In the genomic region with DNA sequence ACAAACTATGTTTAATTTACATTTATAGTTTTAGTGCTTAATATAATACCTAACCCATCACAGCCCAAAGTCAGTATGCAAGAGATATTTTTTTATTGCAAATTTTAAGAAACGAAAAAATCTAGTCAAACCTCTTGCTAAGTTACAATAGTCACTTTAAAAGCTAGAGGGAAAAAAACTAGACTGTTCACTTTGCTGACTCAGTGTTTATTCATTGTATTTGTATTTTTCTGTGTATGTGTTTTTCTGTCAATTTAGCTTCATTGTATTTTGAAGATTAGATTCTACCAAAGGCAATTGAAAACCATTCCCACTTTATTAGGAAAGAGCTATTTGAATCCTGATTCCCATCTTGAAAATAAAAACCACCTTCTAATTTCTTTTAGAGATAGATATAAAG, we compare ENCODE assay signal across 1 cellular context.
TF ChIP-seq lines count a peak whose summit lies in the region.

No MANE protein-coding gene starts in this region.

TF ChIP-seq in K562, 482 proteins besides CTCF, POLR2A, EP300 and RAD21 (continued from another document):
- TF ChIP-seq, protein P1, sequence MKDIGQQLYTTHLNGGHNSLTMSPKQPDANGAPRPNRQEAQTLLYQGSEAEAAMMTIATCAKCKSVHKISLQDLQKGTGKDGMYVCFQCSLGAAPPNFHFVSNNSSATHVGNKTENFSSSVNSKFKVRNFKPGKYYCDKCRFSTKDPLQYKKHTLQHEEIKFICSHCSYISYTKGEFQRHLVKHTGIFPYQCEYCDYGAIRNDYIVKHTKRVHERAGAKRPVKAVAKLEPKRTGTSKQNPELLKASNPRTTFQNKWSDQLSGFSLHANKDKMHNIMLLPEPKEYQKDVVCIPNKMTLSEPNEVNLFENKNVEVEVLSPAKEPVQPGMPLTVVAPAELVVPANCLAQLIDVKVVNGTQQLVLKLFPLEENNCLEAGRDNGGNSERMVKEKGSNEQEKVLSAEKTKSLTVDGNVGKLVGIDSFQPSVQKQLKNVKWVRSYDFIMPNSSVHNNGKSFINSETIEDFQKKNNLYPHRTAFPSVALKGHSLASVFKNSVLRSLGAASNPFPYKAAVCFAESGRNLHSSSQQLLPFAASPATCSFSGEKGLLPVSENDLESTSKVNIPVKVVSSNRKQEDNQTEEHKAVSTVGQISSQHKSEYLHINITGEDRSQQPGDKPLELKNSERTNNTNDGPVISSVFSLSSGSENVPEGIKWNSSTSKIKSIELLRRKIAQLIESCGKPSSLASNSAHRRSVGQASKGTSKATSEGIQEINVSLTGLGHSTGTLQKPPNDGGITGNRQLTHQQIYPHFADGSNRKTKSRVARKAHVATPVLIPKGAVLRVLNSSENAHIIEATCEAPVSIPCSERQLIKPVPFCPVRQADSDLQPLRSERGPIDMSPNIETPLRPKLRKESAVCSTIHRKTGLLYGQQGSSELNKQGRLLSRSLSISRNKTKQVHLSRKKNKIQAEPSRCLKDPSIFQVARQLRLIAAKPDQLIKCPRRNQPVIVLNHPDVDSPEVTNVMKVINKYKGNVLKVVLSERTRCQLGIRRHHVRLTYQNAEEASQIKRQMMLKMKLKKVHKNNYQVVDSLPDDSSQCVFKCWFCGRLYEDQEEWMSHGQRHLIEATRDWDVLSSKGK (CRISPR knock-in tag; IDR thresholded peaks at IDR 0.05), result no peak
- no peak for TF ChIP-seq ZNF41 (CRISPR knock-in tag; conservative IDR thresholded peaks at IDR 0.05)
